In genomic region chr5:96909003-96909402, GRCh38 we compare ENCODE assay signal across 28 cellular contexts. TPM values are rescaled to one million over a fixed set of nuclear protein-coding genes. Genes with fewer than 3 reads are reported as not detected.
A peak's percentile ranks its signal among the peaks of the same experiment; 100 is the strongest.
DNase-seq lines count a peak whose midpoint lies in the region; ATAC-seq and TF ChIP-seq lines count a peak whose summit lies in the region.
"Had no signal": no experiment of that assay in that cellular context is flagged by ENCODE, and none has a peak within 500 bp of the region (broad histone marks: within the 10 kb centered on the region; RNA-seq: fewer than 3 reads in every experiment).

No MANE protein-coding gene starts in this region.

- no peaks in the 10 kb centered on the region for H3K27me3 ChIP-seq in CD4-positive, alpha-beta T cell (ENCODE audit: control insufficient read depth, insufficient read depth, low read length)
- H3K27me3 ChIP-seq in neural progenitor cell: no peaks in the 10 kb centered on the region

- H4K20me1 ChIP-seq in neural progenitor cell (ENCODE audit: low read depth): no peaks in the 10 kb centered on the region

- H3K9me3 Mint-ChIP-seq in CD4-positive, alpha-beta T cell: no peaks in the 10 kb centered on the region
- no peaks in the 10 kb centered on the region for H3K9me3 Mint-ChIP-seq in effector memory CD8-positive, alpha-beta T cell
- no peaks in the 10 kb centered on the region for H3K9me3 Mint-ChIP-seq in neural progenitor cell
- peaks cover 0 to 1% of the 10 kb centered on the region in 2 donors for H3K9me3 Mint-ChIP-seq in stimulated activated naive B cell treated with anti-CD40 and anti-IgM and Interleukin-4, amounts not matched to agents 10 μg/mL and 1 μg/mL and 100 μg/mL, for 72 hours
- H3K9me3 Mint-ChIP-seq: CD8-positive, alpha-beta T cell; IgD-negative memory B cell had no signal

- TF ChIP-seq CTCF in CD4-positive, alpha-beta T cell (IDR thresholded peaks at IDR 0.05): no peak
- no peak for TF ChIP-seq CTCF in neural progenitor cell (IDR thresholded peaks at IDR 0.05)

- no peak for ATAC-seq in CD4-positive, alpha-beta T cell (ENCODE audit: poor library complexity)
- no peak for ATAC-seq in T-helper 17 cell
- ATAC-seq in effector memory CD8-positive, alpha-beta T cell (replicated peaks): no peak
- no peak for ATAC-seq in stimulated activated naive B cell treated with anti-CD40 and anti-IgM and Interleukin-4, amounts not matched to agents 10 μg/mL and 1 μg/mL and 100 μg/mL, for 72 hours (replicated peaks)
- ATAC-seq: A549; CD8-positive, alpha-beta T cell; HCT116; Panc1 had no signal

- intact Hi-C loops in CD4-positive, alpha-beta T cell (cut with DNase I, micrococcal nuclease): no loop called here

- CTCF ChIA-PET in CD4-positive, alpha-beta T cell (lab: Charles Lee): interaction anchor here (0.6 kb wide), 1 partner anchor 35 kb away, joined by 4 read pairs; no protein-coding TSS in a partner anchor

- POLR2A ChIA-PET in CD4-positive, alpha-beta T cell (lab: Charles Lee): interaction anchor here (0.9 to 1.4 kb wide), 2 partner anchors 27 to 29 kb away, joined by 3 to 4 read pairs; partner anchors contain the start of gene LNPEP

- no peaks in the 10 kb centered on the region for H3K36me3 ChIP-seq in neural progenitor cell

- H3K4me3 ChIP-seq in neural progenitor cell: no peak overlapping the region
- H3K4me3 ChIP-seq: A549, SK-N-MC had no signal

- H3K4me1 Mint-ChIP-seq in CD4-positive, alpha-beta T cell (ENCODE audit: low read depth): peaks cover 21% of the 10 kb centered on the region
- peaks cover 10% of the 10 kb centered on the region for H3K4me1 Mint-ChIP-seq in T-helper 17 cell
- H3K4me1 Mint-ChIP-seq in effector memory CD8-positive, alpha-beta T cell (ENCODE audit: low read depth in 2 of 2): peaks cover 0 to 13% of the 10 kb centered on the region in 2 donors
- H3K4me1 Mint-ChIP-seq in neural progenitor cell: peaks cover 14% of the 10 kb centered on the region
- peaks cover 5 to 12% of the 10 kb centered on the region in 2 donors for H3K4me1 Mint-ChIP-seq in stimulated activated naive B cell treated with anti-CD40 and anti-IgM and Interleukin-4, amounts not matched to agents 10 μg/mL and 1 μg/mL and 100 μg/mL, for 72 hours

- H3K27ac ChIP-seq in CD4-positive, alpha-beta T cell (ENCODE audit: low read depth, low read length): peak overlapping the region; percentile 0
- no peak overlapping the region for H3K27ac ChIP-seq in neural progenitor cell
- H3K27ac ChIP-seq: A549, RWPE1, SK-N-MC had no signal

- no peaks in the 10 kb centered on the region for H3K79me2 ChIP-seq in neural progenitor cell (ENCODE audit: low read depth)

- no peaks in the 10 kb centered on the region for H3K27me3 Mint-ChIP-seq in CD4-positive, alpha-beta T cell
- H3K27me3 Mint-ChIP-seq in T-helper 17 cell: no peaks in the 10 kb centered on the region
- H3K27me3 Mint-ChIP-seq in effector memory CD8-positive, alpha-beta T cell: no peaks in the 10 kb centered on the region
- no peaks in the 10 kb centered on the region for H3K27me3 Mint-ChIP-seq in neural progenitor cell (ENCODE audit: insufficient read depth, low read depth)
- H3K27me3 Mint-ChIP-seq in stimulated activated naive B cell treated with anti-CD40 and anti-IgM and Interleukin-4, amounts not matched to agents 10 μg/mL and 1 μg/mL and 100 μg/mL, for 72 hours: no peaks in the 10 kb centered on the region
- H3K27me3 Mint-ChIP-seq: IgD-negative memory B cell had no signal

- in situ Hi-C loops in ACHN (cut with HindIII; ENCODE audit: low pct_ligation_motif_present, low pct_unique_long_range_greater_than_20kb, low sequenced_read_pairs): no loop called here

- no peak overlapping the region for H3K9ac ChIP-seq in neural progenitor cell

- no peak for DNase-seq in CD4-positive, alpha-beta T cell
- no peak for DNase-seq in T-helper 17 cell
- DNase-seq in effector memory CD8-positive, alpha-beta T cell: no peak
- DNase-seq in neural progenitor cell (ENCODE audit: low spot score): no peak
- DNase-seq in ACHN: no peak
- DNase-seq in activated gamma-delta T cell (lab: John Stamatoyannopoulos, UW): no peak
- no peak for DNase-seq in stimulated activated naive B cell treated with anti-CD40 and anti-IgM and Interleukin-4, amounts not matched to agents 10 μg/mL and 1 μg/mL and 100 μg/mL, for 72 hours
- DNase-seq: C1 segment of cervical spinal cord; CD8-positive, alpha-beta T cell; DMS 273 treated with DMSO at 0.1 percent for 48 hours; DND-41; NCI-H1092; NCI-H1417 treated with DMSO at 0.1 percent for 48 hours; NCI-H1694 treated with DMSO at 0.1 percent for 48 hours; NCI-H2081; NCI-H2171; NCI-H226; NCI-H510A; NCI-H69; SHP77 treated with DMSO at 0.1 percent for 48 hours had no signal

- no peaks in the 10 kb centered on the region for H3F3A ChIP-seq in neural progenitor cell (ENCODE audit: low read depth)

- peak overlapping the region; percentile 24 for H3K27ac Mint-ChIP-seq in CD4-positive, alpha-beta T cell
- H3K27ac Mint-ChIP-seq in T-helper 17 cell (peak overlapping the region; percentile 59), neural progenitor cell (peak overlapping the region; percentile 3)
- H3K27ac Mint-ChIP-seq in effector memory CD8-positive, alpha-beta T cell: peak overlapping the region; percentile 32 to 44
- H3K27ac Mint-ChIP-seq in stimulated activated naive B cell treated with anti-CD40 and anti-IgM and Interleukin-4, amounts not matched to agents 10 μg/mL and 1 μg/mL and 100 μg/mL, for 72 hours: no peak overlapping the region
- H3K27ac Mint-ChIP-seq: CD8-positive, alpha-beta T cell had no signal

- no peaks in the 10 kb centered on the region for H3K4me1 ChIP-seq in neural progenitor cell
- H3K4me1 ChIP-seq: A549 had no signal

- H3K9me3 ChIP-seq in CD4-positive, alpha-beta T cell (ENCODE audit: control insufficient read depth, low read length): no peaks in the 10 kb centered on the region
- H3K9me3 ChIP-seq in T-helper 17 cell (ENCODE audit: control insufficient read depth, low read length, poor library complexity, severe bottlenecking): no peaks in the 10 kb centered on the region
- H3K9me3 ChIP-seq in neural progenitor cell (ENCODE audit: low read depth): no peaks in the 10 kb centered on the region
- H3K9me3 ChIP-seq: A549, Caco-2 had no signal

- H3K4me3 Mint-ChIP-seq in CD4-positive, alpha-beta T cell: no peak overlapping the region
- H3K4me3 Mint-ChIP-seq in T-helper 17 cell (no peak overlapping the region), neural progenitor cell (no peak overlapping the region)
- H3K4me3 Mint-ChIP-seq in effector memory CD8-positive, alpha-beta T cell: no peak overlapping the region
- H3K4me3 Mint-ChIP-seq in stimulated activated naive B cell treated with anti-CD40 and anti-IgM and Interleukin-4, amounts not matched to agents 10 μg/mL and 1 μg/mL and 100 μg/mL, for 72 hours: no peak overlapping the region
- H3K4me3 Mint-ChIP-seq: CD8-positive, alpha-beta T cell; IgD-negative memory B cell had no signal

- no peak overlapping the region for H3K4me2 ChIP-seq in neural progenitor cell
- H3K4me2 ChIP-seq: A549 had no signal

- H3K36me3 Mint-ChIP-seq in CD4-positive, alpha-beta T cell (ENCODE audit: low read depth): peaks cover 83% of the 10 kb centered on the region
- H3K36me3 Mint-ChIP-seq in T-helper 17 cell (ENCODE audit: low read depth) (peaks cover 8% of the 10 kb centered on the region), neural progenitor cell (no peaks in the 10 kb centered on the region)
- H3K36me3 Mint-ChIP-seq in effector memory CD8-positive, alpha-beta T cell (ENCODE audit: insufficient read depth): peaks cover 72% of the 10 kb centered on the region
- peaks cover 21 to 27% of the 10 kb centered on the region in 2 donors for H3K36me3 Mint-ChIP-seq in stimulated activated naive B cell treated with anti-CD40 and anti-IgM and Interleukin-4, amounts not matched to agents 10 μg/mL and 1 μg/mL and 100 μg/mL, for 72 hours

- H2AFZ ChIP-seq in neural progenitor cell (replicated peaks): no peak overlapping the region

RNA-seq across cellular contexts. Expression of gene LNPEP, which starts 26.9 kb away (rescaled TPM):
- total RNA-seq in CD4-positive, alpha-beta T cell: 10 to 100 TPM; 52.0 to 52.7 TPM
- 10 to 100 TPM; 72.4 to 80.7 TPM for total RNA-seq in T-helper 17 cell
- 7.0 and 19.6 TPM in 2 replicates for total RNA-seq in neural progenitor cell (ENCODE audit: low replicate concordance)

RNA-seq across cellular contexts. Expression of gene ERAP2, which starts 32.7 kb away (rescaled TPM):
- 10 to 100 TPM; 56.6 to 61.4 TPM for total RNA-seq in CD4-positive, alpha-beta T cell
- total RNA-seq in T-helper 17 cell (10 to 100 TPM; 42.7 to 65.6 TPM), neural progenitor cell (ENCODE audit: low replicate concordance) (not detected in 2 replicates)
- total RNA-seq: H1 had no signal

Comparison
In these comparisons a context has a peak if more than half of its experiments do, and no peak if none do; other contexts are left out.
1. RNA of gene ERAP2, which starts 32.7 kb away (total RNA-seq): 42.7 to 65.6 TPM in T-helper 17 cell and 56.6 to 61.4 TPM in CD4-positive, alpha-beta T cell; not detected in neural progenitor cell; every median in the first group is over 10 times any median in the second.